In the genomic region with DNA sequence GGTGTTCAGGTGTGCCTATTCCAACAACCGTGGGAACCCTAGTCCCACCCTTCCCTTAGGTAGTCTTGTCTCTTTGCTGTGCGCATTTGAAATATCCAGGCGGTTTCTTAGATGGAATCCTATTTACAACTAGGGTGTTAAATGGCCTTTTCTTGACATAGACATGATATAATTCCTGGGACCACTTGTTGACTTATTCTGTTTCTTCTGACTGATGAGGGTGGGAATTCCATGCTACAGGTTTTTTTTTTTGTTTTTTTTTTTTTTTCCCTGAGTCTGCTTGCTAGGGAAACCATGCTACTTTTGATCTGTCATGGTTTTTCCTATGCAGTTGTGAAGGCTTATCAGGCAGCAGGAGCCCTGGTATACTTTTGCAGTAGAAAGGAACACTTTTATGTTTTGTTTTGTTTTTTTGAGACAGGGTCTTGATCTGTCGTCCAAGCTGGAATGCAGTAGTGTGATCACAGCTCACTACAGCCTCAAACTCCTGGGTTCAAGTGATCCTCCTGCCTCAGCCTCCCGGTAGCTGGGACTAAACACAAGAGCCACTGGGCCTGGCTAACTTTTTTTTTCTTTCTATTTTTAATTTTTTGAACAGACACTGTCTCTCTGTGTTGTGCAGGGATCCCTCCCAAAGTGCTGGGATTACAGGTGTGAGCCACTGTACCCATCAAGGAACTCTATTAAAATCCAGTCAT, we compare ENCODE assay signal across 2 cellular contexts.
TF ChIP-seq lines count a peak whose summit lies in the region.

No MANE protein-coding gene starts in this region.

TF ChIP-seq in HCT116, 20 proteins besides CTCF, POLR2A, EP300 and RAD21 (continued from another document):
- TF ChIP-seq TCF7L2 (IDR thresholded peaks at IDR 0.05; ENCODE audit: borderline replicate concordance, extremely low read depth, insufficient read depth, insufficient read length) (no peak), CEBPB (IDR thresholded peaks at IDR 0.05; ENCODE audit: low read depth) (no peak), POLR2AphosphoS5 (IDR thresholded peaks at IDR 0.05; ENCODE audit: low read depth, low read length) (no peak), SIN3A (IDR thresholded peaks at IDR 0.05; ENCODE audit: low read depth) (no peak), ZNF274 (IDR thresholded peaks at IDR 0.05; ENCODE audit: low read depth, low read length) (no peak), ZFX (IDR thresholded peaks at IDR 0.05) (no peak), EZH2phosphoT487 (IDR thresholded peaks at IDR 0.05; ENCODE audit: borderline replicate concordance) (no peak), CBX3 (IDR thresholded peaks at IDR 0.05; ENCODE audit: low read depth) (no peak)
- TF ChIP-seq, protein P1, sequence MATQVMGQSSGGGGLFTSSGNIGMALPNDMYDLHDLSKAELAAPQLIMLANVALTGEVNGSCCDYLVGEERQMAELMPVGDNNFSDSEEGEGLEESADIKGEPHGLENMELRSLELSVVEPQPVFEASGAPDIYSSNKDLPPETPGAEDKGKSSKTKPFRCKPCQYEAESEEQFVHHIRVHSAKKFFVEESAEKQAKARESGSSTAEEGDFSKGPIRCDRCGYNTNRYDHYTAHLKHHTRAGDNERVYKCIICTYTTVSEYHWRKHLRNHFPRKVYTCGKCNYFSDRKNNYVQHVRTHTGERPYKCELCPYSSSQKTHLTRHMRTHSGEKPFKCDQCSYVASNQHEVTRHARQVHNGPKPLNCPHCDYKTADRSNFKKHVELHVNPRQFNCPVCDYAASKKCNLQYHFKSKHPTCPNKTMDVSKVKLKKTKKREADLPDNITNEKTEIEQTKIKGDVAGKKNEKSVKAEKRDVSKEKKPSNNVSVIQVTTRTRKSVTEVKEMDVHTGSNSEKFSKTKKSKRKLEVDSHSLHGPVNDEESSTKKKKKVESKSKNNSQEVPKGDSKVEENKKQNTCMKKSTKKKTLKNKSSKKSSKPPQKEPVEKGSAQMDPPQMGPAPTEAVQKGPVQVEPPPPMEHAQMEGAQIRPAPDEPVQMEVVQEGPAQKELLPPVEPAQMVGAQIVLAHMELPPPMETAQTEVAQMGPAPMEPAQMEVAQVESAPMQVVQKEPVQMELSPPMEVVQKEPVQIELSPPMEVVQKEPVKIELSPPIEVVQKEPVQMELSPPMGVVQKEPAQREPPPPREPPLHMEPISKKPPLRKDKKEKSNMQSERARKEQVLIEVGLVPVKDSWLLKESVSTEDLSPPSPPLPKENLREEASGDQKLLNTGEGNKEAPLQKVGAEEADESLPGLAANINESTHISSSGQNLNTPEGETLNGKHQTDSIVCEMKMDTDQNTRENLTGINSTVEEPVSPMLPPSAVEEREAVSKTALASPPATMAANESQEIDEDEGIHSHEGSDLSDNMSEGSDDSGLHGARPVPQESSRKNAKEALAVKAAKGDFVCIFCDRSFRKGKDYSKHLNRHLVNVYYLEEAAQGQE (IDR thresholded peaks at IDR 0.05; ENCODE audit: low read depth) = no peak

TF ChIP-seq in WTC11, 78 proteins besides CTCF, POLR2A, EP300 and RAD21:
- TF ChIP-seq, protein P2, sequence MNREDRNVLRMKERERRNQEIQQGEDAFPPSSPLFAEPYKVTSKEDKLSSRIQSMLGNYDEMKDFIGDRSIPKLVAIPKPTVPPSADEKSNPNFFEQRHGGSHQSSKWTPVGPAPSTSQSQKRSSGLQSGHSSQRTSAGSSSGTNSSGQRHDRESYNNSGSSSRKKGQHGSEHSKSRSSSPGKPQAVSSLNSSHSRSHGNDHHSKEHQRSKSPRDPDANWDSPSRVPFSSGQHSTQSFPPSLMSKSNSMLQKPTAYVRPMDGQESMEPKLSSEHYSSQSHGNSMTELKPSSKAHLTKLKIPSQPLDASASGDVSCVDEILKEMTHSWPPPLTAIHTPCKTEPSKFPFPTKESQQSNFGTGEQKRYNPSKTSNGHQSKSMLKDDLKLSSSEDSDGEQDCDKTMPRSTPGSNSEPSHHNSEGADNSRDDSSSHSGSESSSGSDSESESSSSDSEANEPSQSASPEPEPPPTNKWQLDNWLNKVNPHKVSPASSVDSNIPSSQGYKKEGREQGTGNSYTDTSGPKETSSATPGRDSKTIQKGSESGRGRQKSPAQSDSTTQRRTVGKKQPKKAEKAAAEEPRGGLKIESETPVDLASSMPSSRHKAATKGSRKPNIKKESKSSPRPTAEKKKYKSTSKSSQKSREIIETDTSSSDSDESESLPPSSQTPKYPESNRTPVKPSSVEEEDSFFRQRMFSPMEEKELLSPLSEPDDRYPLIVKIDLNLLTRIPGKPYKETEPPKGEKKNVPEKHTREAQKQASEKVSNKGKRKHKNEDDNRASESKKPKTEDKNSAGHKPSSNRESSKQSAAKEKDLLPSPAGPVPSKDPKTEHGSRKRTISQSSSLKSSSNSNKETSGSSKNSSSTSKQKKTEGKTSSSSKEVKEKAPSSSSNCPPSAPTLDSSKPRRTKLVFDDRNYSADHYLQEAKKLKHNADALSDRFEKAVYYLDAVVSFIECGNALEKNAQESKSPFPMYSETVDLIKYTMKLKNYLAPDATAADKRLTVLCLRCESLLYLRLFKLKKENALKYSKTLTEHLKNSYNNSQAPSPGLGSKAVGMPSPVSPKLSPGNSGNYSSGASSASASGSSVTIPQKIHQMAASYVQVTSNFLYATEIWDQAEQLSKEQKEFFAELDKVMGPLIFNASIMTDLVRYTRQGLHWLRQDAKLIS (CRISPR knock-in tag; IDR thresholded peaks at IDR 0.05; ENCODE audit: borderline replicate concordance) = no peak
- TF ChIP-seq RELA (CRISPR knock-in tag; IDR thresholded peaks at IDR 0.05; ENCODE audit: borderline replicate concordance) (no peak), FOXP1 (CRISPR knock-in tag; IDR thresholded peaks at IDR 0.05; ENCODE audit: borderline replicate concordance) (no peak), ZNF317 (CRISPR knock-in tag; IDR thresholded peaks at IDR 0.05; ENCODE audit: borderline replicate concordance, low read depth) (no peak), NFE2L1 (CRISPR knock-in tag; IDR thresholded peaks at IDR 0.05) (no peak), ELF4 (CRISPR knock-in tag; IDR thresholded peaks at IDR 0.05; ENCODE audit: low read depth) (no peak), TEAD1 (CRISPR knock-in tag; IDR thresholded peaks at IDR 0.05) (no peak), SMAD3 (CRISPR knock-in tag; IDR thresholded peaks at IDR 0.05; ENCODE audit: borderline replicate concordance) (no peak), IRF2 (CRISPR knock-in tag; IDR thresholded peaks at IDR 0.05; ENCODE audit: borderline replicate concordance, low read depth) (no peak), NR2C2 (CRISPR knock-in tag; IDR thresholded peaks at IDR 0.05) (no peak)
- TF ChIP-seq, protein P3, sequence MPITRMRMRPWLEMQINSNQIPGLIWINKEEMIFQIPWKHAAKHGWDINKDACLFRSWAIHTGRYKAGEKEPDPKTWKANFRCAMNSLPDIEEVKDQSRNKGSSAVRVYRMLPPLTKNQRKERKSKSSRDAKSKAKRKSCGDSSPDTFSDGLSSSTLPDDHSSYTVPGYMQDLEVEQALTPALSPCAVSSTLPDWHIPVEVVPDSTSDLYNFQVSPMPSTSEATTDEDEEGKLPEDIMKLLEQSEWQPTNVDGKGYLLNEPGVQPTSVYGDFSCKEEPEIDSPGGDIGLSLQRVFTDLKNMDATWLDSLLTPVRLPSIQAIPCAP (CRISPR knock-in tag; IDR thresholded peaks at IDR 0.05) = no peak
- TF ChIP-seq, protein P4, sequence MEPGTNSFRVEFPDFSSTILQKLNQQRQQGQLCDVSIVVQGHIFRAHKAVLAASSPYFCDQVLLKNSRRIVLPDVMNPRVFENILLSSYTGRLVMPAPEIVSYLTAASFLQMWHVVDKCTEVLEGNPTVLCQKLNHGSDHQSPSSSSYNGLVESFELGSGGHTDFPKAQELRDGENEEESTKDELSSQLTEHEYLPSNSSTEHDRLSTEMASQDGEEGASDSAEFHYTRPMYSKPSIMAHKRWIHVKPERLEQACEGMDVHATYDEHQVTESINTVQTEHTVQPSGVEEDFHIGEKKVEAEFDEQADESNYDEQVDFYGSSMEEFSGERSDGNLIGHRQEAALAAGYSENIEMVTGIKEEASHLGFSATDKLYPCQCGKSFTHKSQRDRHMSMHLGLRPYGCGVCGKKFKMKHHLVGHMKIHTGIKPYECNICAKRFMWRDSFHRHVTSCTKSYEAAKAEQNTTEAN (CRISPR knock-in tag; IDR thresholded peaks at IDR 0.05) = no peak
- TF ChIP-seq, protein P5, sequence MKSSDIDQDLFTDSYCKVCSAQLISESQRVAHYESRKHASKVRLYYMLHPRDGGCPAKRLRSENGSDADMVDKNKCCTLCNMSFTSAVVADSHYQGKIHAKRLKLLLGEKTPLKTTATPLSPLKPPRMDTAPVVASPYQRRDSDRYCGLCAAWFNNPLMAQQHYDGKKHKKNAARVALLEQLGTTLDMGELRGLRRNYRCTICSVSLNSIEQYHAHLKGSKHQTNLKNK (CRISPR knock-in tag; IDR thresholded peaks at IDR 0.05) = no peak
- TF ChIP-seq, protein P6, sequence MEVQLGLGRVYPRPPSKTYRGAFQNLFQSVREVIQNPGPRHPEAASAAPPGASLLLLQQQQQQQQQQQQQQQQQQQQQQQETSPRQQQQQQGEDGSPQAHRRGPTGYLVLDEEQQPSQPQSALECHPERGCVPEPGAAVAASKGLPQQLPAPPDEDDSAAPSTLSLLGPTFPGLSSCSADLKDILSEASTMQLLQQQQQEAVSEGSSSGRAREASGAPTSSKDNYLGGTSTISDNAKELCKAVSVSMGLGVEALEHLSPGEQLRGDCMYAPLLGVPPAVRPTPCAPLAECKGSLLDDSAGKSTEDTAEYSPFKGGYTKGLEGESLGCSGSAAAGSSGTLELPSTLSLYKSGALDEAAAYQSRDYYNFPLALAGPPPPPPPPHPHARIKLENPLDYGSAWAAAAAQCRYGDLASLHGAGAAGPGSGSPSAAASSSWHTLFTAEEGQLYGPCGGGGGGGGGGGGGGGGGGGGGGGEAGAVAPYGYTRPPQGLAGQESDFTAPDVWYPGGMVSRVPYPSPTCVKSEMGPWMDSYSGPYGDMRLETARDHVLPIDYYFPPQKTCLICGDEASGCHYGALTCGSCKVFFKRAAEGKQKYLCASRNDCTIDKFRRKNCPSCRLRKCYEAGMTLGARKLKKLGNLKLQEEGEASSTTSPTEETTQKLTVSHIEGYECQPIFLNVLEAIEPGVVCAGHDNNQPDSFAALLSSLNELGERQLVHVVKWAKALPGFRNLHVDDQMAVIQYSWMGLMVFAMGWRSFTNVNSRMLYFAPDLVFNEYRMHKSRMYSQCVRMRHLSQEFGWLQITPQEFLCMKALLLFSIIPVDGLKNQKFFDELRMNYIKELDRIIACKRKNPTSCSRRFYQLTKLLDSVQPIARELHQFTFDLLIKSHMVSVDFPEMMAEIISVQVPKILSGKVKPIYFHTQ (CRISPR knock-in tag; IDR thresholded peaks at IDR 0.05) = no peak
- TF ChIP-seq, protein P7, sequence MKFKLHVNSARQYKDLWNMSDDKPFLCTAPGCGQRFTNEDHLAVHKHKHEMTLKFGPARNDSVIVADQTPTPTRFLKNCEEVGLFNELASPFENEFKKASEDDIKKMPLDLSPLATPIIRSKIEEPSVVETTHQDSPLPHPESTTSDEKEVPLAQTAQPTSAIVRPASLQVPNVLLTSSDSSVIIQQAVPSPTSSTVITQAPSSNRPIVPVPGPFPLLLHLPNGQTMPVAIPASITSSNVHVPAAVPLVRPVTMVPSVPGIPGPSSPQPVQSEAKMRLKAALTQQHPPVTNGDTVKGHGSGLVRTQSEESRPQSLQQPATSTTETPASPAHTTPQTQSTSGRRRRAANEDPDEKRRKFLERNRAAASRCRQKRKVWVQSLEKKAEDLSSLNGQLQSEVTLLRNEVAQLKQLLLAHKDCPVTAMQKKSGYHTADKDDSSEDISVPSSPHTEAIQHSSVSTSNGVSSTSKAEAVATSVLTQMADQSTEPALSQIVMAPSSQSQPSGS (CRISPR knock-in tag; IDR thresholded peaks at IDR 0.05; ENCODE audit: borderline replicate concordance, low read depth) = no peak
- TF ChIP-seq, protein P8, sequence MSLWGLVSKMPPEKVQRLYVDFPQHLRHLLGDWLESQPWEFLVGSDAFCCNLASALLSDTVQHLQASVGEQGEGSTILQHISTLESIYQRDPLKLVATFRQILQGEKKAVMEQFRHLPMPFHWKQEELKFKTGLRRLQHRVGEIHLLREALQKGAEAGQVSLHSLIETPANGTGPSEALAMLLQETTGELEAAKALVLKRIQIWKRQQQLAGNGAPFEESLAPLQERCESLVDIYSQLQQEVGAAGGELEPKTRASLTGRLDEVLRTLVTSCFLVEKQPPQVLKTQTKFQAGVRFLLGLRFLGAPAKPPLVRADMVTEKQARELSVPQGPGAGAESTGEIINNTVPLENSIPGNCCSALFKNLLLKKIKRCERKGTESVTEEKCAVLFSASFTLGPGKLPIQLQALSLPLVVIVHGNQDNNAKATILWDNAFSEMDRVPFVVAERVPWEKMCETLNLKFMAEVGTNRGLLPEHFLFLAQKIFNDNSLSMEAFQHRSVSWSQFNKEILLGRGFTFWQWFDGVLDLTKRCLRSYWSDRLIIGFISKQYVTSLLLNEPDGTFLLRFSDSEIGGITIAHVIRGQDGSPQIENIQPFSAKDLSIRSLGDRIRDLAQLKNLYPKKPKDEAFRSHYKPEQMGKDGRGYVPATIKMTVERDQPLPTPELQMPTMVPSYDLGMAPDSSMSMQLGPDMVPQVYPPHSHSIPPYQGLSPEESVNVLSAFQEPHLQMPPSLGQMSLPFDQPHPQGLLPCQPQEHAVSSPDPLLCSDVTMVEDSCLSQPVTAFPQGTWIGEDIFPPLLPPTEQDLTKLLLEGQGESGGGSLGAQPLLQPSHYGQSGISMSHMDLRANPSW (CRISPR knock-in tag; conservative IDR thresholded peaks at IDR 0.05; ENCODE audit: low read depth) = no peak
- TF ChIP-seq, protein P9, sequence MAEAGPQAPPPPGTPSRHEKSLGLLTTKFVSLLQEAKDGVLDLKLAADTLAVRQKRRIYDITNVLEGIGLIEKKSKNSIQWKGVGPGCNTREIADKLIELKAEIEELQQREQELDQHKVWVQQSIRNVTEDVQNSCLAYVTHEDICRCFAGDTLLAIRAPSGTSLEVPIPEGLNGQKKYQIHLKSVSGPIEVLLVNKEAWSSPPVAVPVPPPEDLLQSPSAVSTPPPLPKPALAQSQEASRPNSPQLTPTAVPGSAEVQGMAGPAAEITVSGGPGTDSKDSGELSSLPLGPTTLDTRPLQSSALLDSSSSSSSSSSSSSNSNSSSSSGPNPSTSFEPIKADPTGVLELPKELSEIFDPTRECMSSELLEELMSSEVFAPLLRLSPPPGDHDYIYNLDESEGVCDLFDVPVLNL (CRISPR knock-in tag; IDR thresholded peaks at IDR 0.05; ENCODE audit: borderline replicate concordance, low read depth) = no peak
